In genomic region chr6:61835214-61835613, GRCh38 we compare ENCODE assay signal across 23 cellular contexts.
"Had no signal": no experiment of that assay in that cellular context is flagged by ENCODE, and none has a peak within 500 bp of the region (broad histone marks: within the 10 kb centered on the region; RNA-seq: fewer than 3 reads in every experiment).

No MANE protein-coding gene starts in this region.

- DNase-seq: colonic mucosa; cortex of kidney; dermis blood vessel endothelial cell; effector CD4-positive, alpha-beta T cell; effector CD8-positive, alpha-beta T cell; effector memory CD4-positive, alpha-beta T cell; effector memory CD8-positive, alpha-beta T cell; endodermal cell; erythroblast; esophagus squamous epithelium; foreskin fibroblast; foreskin keratinocyte; foreskin melanocyte; gastrocnemius medialis; glutamatergic neuron; head of caudate nucleus; heart left ventricle; heart right ventricle had no signal

- H3K27ac ChIP-seq: colonic mucosa, coronary artery, epithelial cell of prostate, esophagus muscularis mucosa, esophagus squamous epithelium, foreskin keratinocyte, gastrocnemius medialis, gastroesophageal sphincter, heart left ventricle, heart right ventricle had no signal

- H3K4me3 ChIP-seq: colonic mucosa, coronary artery, esophagus muscularis mucosa, esophagus squamous epithelium, gastrocnemius medialis, gastroesophageal sphincter, heart left ventricle, heart right ventricle had no signal

- ATAC-seq: effector memory CD8-positive, alpha-beta T cell; esophagus mucosa; foreskin keratinocyte; gastrocnemius medialis; gastroesophageal sphincter; heart left ventricle; heart right ventricle had no signal

- H3K27me3 ChIP-seq: colonic mucosa, esophagus muscularis mucosa, esophagus squamous epithelium, foreskin keratinocyte, gastrocnemius medialis, gastroesophageal sphincter, heart left ventricle, heart right ventricle had no signal

- H3K9me3 ChIP-seq: colonic mucosa, esophagus muscularis mucosa, esophagus squamous epithelium, gastrocnemius medialis, gastroesophageal sphincter, heart left ventricle, heart right ventricle had no signal

- H3K36me3 ChIP-seq: colonic mucosa, esophagus muscularis mucosa, esophagus squamous epithelium, gastrocnemius medialis, gastroesophageal sphincter, heart left ventricle, heart right ventricle had no signal
